Comparison of ENCODE assay signal across 9 cellular contexts in genomic region chr1:19096036-19096833, GRCh38.
A peak's percentile ranks its signal among the peaks of the same experiment; 100 is the strongest.
DNase-seq lines count a peak whose midpoint lies in the region; ATAC-seq and TF ChIP-seq lines count a peak whose summit lies in the region.
"Had no signal": no experiment of that assay in that cellular context is flagged by ENCODE, and none has a peak within 500 bp of the region (broad histone marks: within the 10 kb centered on the region; RNA-seq: fewer than 3 reads in every experiment).

No MANE protein-coding gene starts in this region.

- H3K36me3 Mint-ChIP-seq in CD4-positive, alpha-beta T cell (ENCODE audit: low read depth) = peaks cover 100% of the 10 kb centered on the region

- WGBS in mesendoderm (ENCODE audit: extremely low coverage, insufficient coverage, low lambda C conversion rate) = no CpG with 5 or more reads among the region's 7 CpGs

- peak; percentile 38 for TF ChIP-seq CTCF in CD4-positive, alpha-beta T cell (IDR thresholded peaks at IDR 0.05)
- peak; percentile 48 for TF ChIP-seq CTCF in choroid plexus epithelial cell (conservative IDR thresholded peaks at IDR 0.05; ENCODE audit: low read depth, low read length)

- no peak overlapping the region for H3K4me3 ChIP-seq in choroid plexus epithelial cell (ENCODE audit: low read depth, low read length)
- H3K4me3 ChIP-seq in mesendoderm (ENCODE audit: low read length) = no peak overlapping the region

- no peaks in the 10 kb centered on the region for H3K27me3 ChIP-seq in CD4-positive, alpha-beta T cell (ENCODE audit: control insufficient read depth, insufficient read depth, low read length)
- no peaks in the 10 kb centered on the region for H3K27me3 ChIP-seq in mesendoderm (ENCODE audit: insufficient read depth, low read length, poor library complexity)

- no peak overlapping the region for H3K23ac ChIP-seq in mesendoderm (ENCODE audit: low read length)

- H3K4me3 Mint-ChIP-seq in CD4-positive, alpha-beta T cell = no peak overlapping the region

- H3K18ac ChIP-seq in mesendoderm (ENCODE audit: low read length) = no peak overlapping the region

- no peak overlapping the region for H3K4ac ChIP-seq in mesendoderm (ENCODE audit: low read depth, low read length)

- peaks cover 43% of the 10 kb centered on the region for H3K36me3 ChIP-seq in mesendoderm (ENCODE audit: control insufficient read depth, insufficient read depth, low read length)

- no peak overlapping the region for H2BK5ac ChIP-seq in mesendoderm (ENCODE audit: low read length)

- no peak overlapping the region for H2BK120ac ChIP-seq in mesendoderm (ENCODE audit: low read depth, low read length)

- H2AK5ac ChIP-seq in mesendoderm (ENCODE audit: low read length) = no peak overlapping the region

- CTCF ChIA-PET in CD4-positive, alpha-beta T cell (lab: Charles Lee) = no interaction called here

- H3K27ac ChIP-seq in CD4-positive, alpha-beta T cell (ENCODE audit: low read depth, low read length) = no peak overlapping the region
- H3K27ac ChIP-seq in mesendoderm (ENCODE audit: low read depth, low read length) = no peak overlapping the region
- H3K27ac ChIP-seq: HL-60 had no signal

- ATAC-seq in CD4-positive, alpha-beta T cell (ENCODE audit: poor library complexity) = no peak
- no peak for ATAC-seq in stimulated activated naive CD8-positive, alpha-beta T cell treated with anti-CD3 and anti-CD28 coated beads, Interleukin-15, Interleukin-2, amounts not matched to agents 100 U/mL and 50 U/mL, for 24 hours
- no peak for ATAC-seq in HG02610 (IDR thresholded peaks at IDR 0.05; ENCODE audit: unreplicated experiment)

- H3K9me3 ChIP-seq in CD4-positive, alpha-beta T cell (ENCODE audit: control insufficient read depth, low read length) = no peaks in the 10 kb centered on the region

- no peaks in the 10 kb centered on the region for H3K79me2 ChIP-seq in mesendoderm (ENCODE audit: control insufficient read depth, insufficient read depth, low read length)

- H3K9me3 Mint-ChIP-seq in CD4-positive, alpha-beta T cell = no peaks in the 10 kb centered on the region

- no peaks in the 10 kb centered on the region for H3K27me3 Mint-ChIP-seq in CD4-positive, alpha-beta T cell

- DNase-seq in CD4-positive, alpha-beta T cell = peak in 2 of 10 experiments; percentile 29 to 41
- DNase-seq in Kasumi-1 (lab: John Stamatoyannopoulos, UW) (peak; percentile 6 to 15), choroid plexus epithelial cell (ENCODE audit: low read depth) (peak; percentile 24), mesendoderm (peak; percentile 50), NCI-H2227 treated with DMSO at 0.1 percent for 48 hours (lab: John Stamatoyannopoulos, UW) (no peak), NCI-H146 treated with DMSO at 0.1 percent for 48 hours (lab: John Stamatoyannopoulos, UW; ENCODE audit: unreplicated experiment) (no peak)
- DNase-seq in stimulated activated naive CD8-positive, alpha-beta T cell treated with anti-CD3 and anti-CD28 coated beads, Interleukin-15, Interleukin-2, amounts not matched to agents 100 U/mL and 50 U/mL, for 24 hours = no peak

- no peak overlapping the region for H3K9ac ChIP-seq in mesendoderm (ENCODE audit: low read length)

- H3K56ac ChIP-seq in mesendoderm (ENCODE audit: low read length) = no peak overlapping the region

- peaks cover 4% of the 10 kb centered on the region for H3K4me1 Mint-ChIP-seq in CD4-positive, alpha-beta T cell (ENCODE audit: low read depth)

- intact Hi-C loops in CD4-positive, alpha-beta T cell (cut with DNase I, micrococcal nuclease) = loop anchor here in 1 of 2 experiments (1.0 to 5.0 kb wide), 3 partner anchors 124 to 212 kb away; no protein-coding TSS in a partner anchor

- H3K4me1 ChIP-seq in mesendoderm (ENCODE audit: control insufficient read depth, low read depth, low read length) = no peaks in the 10 kb centered on the region

- no peak overlapping the region for H3K4me2 ChIP-seq in mesendoderm (ENCODE audit: low read length)

- H3K27ac Mint-ChIP-seq in CD4-positive, alpha-beta T cell = no peak overlapping the region

- POLR2A ChIA-PET in CD4-positive, alpha-beta T cell (lab: Charles Lee) = no interaction called here

- no peak overlapping the region for H4K5ac ChIP-seq in mesendoderm (ENCODE audit: low read length)

- H2BK15ac ChIP-seq in mesendoderm (replicated peaks; ENCODE audit: low read depth) = no peak overlapping the region

- H3K79me1 ChIP-seq in mesendoderm (ENCODE audit: low read length) = no peaks in the 10 kb centered on the region

- no peak overlapping the region for H4K8ac ChIP-seq in mesendoderm (ENCODE audit: low read depth, low read length)

Comparison
In these comparisons a context has a peak if more than half of its experiments do, and no peak if none do; other contexts are left out.
1. DNase-seq: peak in Kasumi-1 (2 of 2), choroid plexus epithelial cell (single experiment) and mesendoderm (single experiment); none in NCI-H2227 treated with DMSO at 0.1 percent for 48 hours (single experiment), NCI-H146 treated with DMSO at 0.1 percent for 48 hours (single experiment) and stimulated activated naive CD8-positive, alpha-beta T cell treated with anti-CD3 and anti-CD28 coated beads, Interleukin-15, Interleukin-2, amounts not matched to agents 100 U/mL and 50 U/mL, for 24 hours (single experiment).